ENCODE assay signal across 20 cellular contexts in genomic region chr2:174859563-174860169, GRCh38.
DNase-seq lines count a peak whose midpoint lies in the region; ATAC-seq and TF ChIP-seq lines count a peak whose summit lies in the region.
"Had no signal": no experiment of that assay in that cellular context is flagged by ENCODE, and none has a peak within 500 bp of the region (broad histone marks: within the 10 kb centered on the region; RNA-seq: fewer than 3 reads in every experiment).

No MANE protein-coding gene starts in this region.

- H3K27me3 Mint-ChIP-seq in CD4-positive, alpha-beta T cell: no peaks in the 10 kb centered on the region
- H3K27me3 Mint-ChIP-seq: CD4-positive, alpha-beta memory T cell had no signal

- H3K4me1 ChIP-seq in mesendoderm (ENCODE audit: control insufficient read depth, low read depth, low read length): no peaks in the 10 kb centered on the region

- H3K18ac ChIP-seq in mesendoderm (ENCODE audit: low read length): peak overlapping the region; percentile 39

- H3K4me3 Mint-ChIP-seq in CD4-positive, alpha-beta T cell: no peak overlapping the region
- H3K4me3 Mint-ChIP-seq: B cell; CD4-positive, alpha-beta memory T cell had no signal

- no peak overlapping the region for H3K27ac ChIP-seq in mesendoderm (ENCODE audit: low read depth, low read length)
- no peak overlapping the region for H3K27ac ChIP-seq in CD4-positive, alpha-beta T cell (ENCODE audit: low read depth, low read length)
- H3K27ac ChIP-seq: 22Rv1, HL-60 had no signal

- CTCF ChIA-PET in CD4-positive, alpha-beta T cell (lab: Charles Lee): interaction anchor here (0.7 kb wide), 1 partner anchor 23 kb away, joined by 3 read pairs; no protein-coding TSS in a partner anchor

- no peak overlapping the region for H3K4ac ChIP-seq in mesendoderm (ENCODE audit: low read depth, low read length)

- no peak overlapping the region for H3K4me2 ChIP-seq in mesendoderm (ENCODE audit: low read length)

- H3K9me3 Mint-ChIP-seq in CD4-positive, alpha-beta T cell: no peaks in the 10 kb centered on the region
- H3K9me3 Mint-ChIP-seq: CD4-positive, alpha-beta memory T cell had no signal

- no peak overlapping the region for H4K8ac ChIP-seq in mesendoderm (ENCODE audit: low read depth, low read length)

- no peak overlapping the region for H2BK15ac ChIP-seq in mesendoderm (replicated peaks; ENCODE audit: low read depth)

- H2AK5ac ChIP-seq in mesendoderm (ENCODE audit: low read length): no peak overlapping the region

- H3K79me2 ChIP-seq in mesendoderm (ENCODE audit: control insufficient read depth, insufficient read depth, low read length): no peaks in the 10 kb centered on the region

- H3K9ac ChIP-seq in mesendoderm (ENCODE audit: low read length): no peak overlapping the region

- no peak overlapping the region for H2BK120ac ChIP-seq in mesendoderm (ENCODE audit: low read depth, low read length)

- H3K27me3 ChIP-seq in mesendoderm (ENCODE audit: insufficient read depth, low read length, poor library complexity): no peaks in the 10 kb centered on the region
- H3K27me3 ChIP-seq in CD4-positive, alpha-beta T cell (ENCODE audit: control insufficient read depth, insufficient read depth, low read length): no peaks in the 10 kb centered on the region

- no peak overlapping the region for H3K56ac ChIP-seq in mesendoderm (ENCODE audit: low read length)

- H3K23ac ChIP-seq in mesendoderm (ENCODE audit: low read length): no peak overlapping the region

- no peaks in the 10 kb centered on the region for H3K36me3 Mint-ChIP-seq in CD4-positive, alpha-beta T cell (ENCODE audit: low read depth)
- H3K36me3 Mint-ChIP-seq: CD4-positive, alpha-beta memory T cell had no signal

- H3K79me1 ChIP-seq in mesendoderm (ENCODE audit: low read length): no peaks in the 10 kb centered on the region

- H3K36me3 ChIP-seq in mesendoderm (ENCODE audit: control insufficient read depth, insufficient read depth, low read length): no peaks in the 10 kb centered on the region

- no peak overlapping the region for H2BK5ac ChIP-seq in mesendoderm (ENCODE audit: low read length)

- DNase-seq in DMS53 (lab: John Stamatoyannopoulos, UW): peak; percentile 9
- no peak for DNase-seq in DMS53 treated with DMSO at 0.1 percent for 48 hours (lab: John Stamatoyannopoulos, UW; ENCODE audit: unreplicated experiment)
- DNase-seq in dermis blood vessel endothelial cell: peak; percentile 3
- no peak for DNase-seq in mesendoderm
- DNase-seq in CD4-positive, alpha-beta T cell: no peak
- DNase-seq in NCI-H748 (lab: John Stamatoyannopoulos, UW; ENCODE audit: unreplicated experiment): no peak
- DNase-seq in T1000 (lab: John Stamatoyannopoulos, UW): no peak
- DNase-seq: Calu3; CD4-positive, alpha-beta memory T cell; DMS79 treated with DMSO at 0.1 percent for 48 hours; GOT3; NCI-H1105 treated with DMSO at 0.1 percent for 48 hours; NCI-H187 treated with DMSO at 0.1 percent for 48 hours; NCI-H446; NCI-H748 treated with DMSO at 0.1 percent for 48 hours; PC-3 had no signal

- ATAC-seq in CD4-positive, alpha-beta T cell (ENCODE audit: poor library complexity): no peak
- ATAC-seq in HG03135 (IDR thresholded peaks at IDR 0.05; ENCODE audit: unreplicated experiment): no peak
- ATAC-seq: PC-3 had no signal

- no peak overlapping the region for H4K5ac ChIP-seq in mesendoderm (ENCODE audit: low read length)

- POLR2A ChIA-PET in CD4-positive, alpha-beta T cell (lab: Charles Lee): no interaction called here

- WGBS in mesendoderm (ENCODE audit: extremely low coverage, insufficient coverage, low lambda C conversion rate): no CpG with 5 or more reads among the region's 1 CpG

- no peaks in the 10 kb centered on the region for H3K4me1 Mint-ChIP-seq in CD4-positive, alpha-beta T cell (ENCODE audit: low read depth)
- H3K4me1 Mint-ChIP-seq: B cell; CD4-positive, alpha-beta memory T cell had no signal

- no peaks in the 10 kb centered on the region for H3K9me3 ChIP-seq in CD4-positive, alpha-beta T cell (ENCODE audit: control insufficient read depth, low read length)

- no peak overlapping the region for H3K27ac Mint-ChIP-seq in CD4-positive, alpha-beta T cell
- H3K27ac Mint-ChIP-seq: B cell had no signal

- no peak for TF ChIP-seq CTCF in CD4-positive, alpha-beta T cell (IDR thresholded peaks at IDR 0.05)

- no peak overlapping the region for H3K4me3 ChIP-seq in mesendoderm (ENCODE audit: low read length)

- intact Hi-C loops in CD4-positive, alpha-beta T cell (cut with DNase I, micrococcal nuclease): no loop called here

Comparison
In these comparisons a context has a peak if more than half of its experiments do, and no peak if none do; other contexts are left out.
1. DNase-seq: peak in DMS53 (single experiment) and dermis blood vessel endothelial cell (single experiment); none in DMS53 treated with DMSO at 0.1 percent for 48 hours (single experiment), mesendoderm (single experiment), CD4-positive, alpha-beta T cell (0 of 10), NCI-H748 (single experiment) and T1000 (single experiment).